Comparison of ENCODE assay signal across 20 cellular contexts in the genomic region with DNA sequence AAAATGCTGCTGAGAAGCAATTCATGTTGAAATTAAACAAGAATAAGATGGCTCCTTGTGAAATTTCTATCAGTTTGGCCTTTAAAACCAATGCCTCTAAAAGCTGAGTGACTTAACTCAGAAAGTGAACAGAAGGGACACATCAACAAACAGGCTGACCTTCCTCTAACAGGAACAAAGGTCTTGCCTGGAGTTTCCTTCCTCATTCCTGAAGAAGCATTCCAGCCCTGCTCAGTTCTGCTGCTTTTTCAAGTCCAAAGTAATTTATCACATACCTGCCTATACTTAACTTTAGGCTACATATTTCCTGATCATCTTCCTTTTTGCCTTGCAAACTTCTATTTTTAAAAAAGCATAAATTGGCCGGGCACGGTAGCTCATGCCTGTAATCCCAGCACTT. TPM values are rescaled to one million over a fixed set of nuclear protein-coding genes. Genes with fewer than 3 reads are reported as not detected.
DNase-seq lines count a peak whose midpoint lies in the region; ATAC-seq, FAIRE-seq and TF ChIP-seq lines count a peak whose summit lies in the region.
"Had no signal": no experiment of that assay in that cellular context is flagged by ENCODE, and none has a peak within 500 bp of the region (broad histone marks: within the 10 kb centered on the region; RNA-seq: fewer than 3 reads in every experiment).

No MANE protein-coding gene starts in this region.

- H3K27ac ChIP-seq in pancreas = peak overlapping the region in 2 of 4 donors; percentile 47 to 52
- H3K27ac ChIP-seq: C4-2B, HL-60, KMS-11, SK-N-MC had no signal

- intact Hi-C loops in Caco-2 (cut with micrococcal nuclease; ENCODE audit: unreplicated experiment) = loop anchor here (1.0 kb wide), 2 partner anchors 8 to 13 kb away; no protein-coding TSS in a partner anchor
- intact Hi-C loops in pancreas (cut with DNase I) = no loop called here

- no peak for FAIRE-seq in pancreas (lab: Jason Lieb, UNC)
- FAIRE-seq: GM18507 had no signal

- ATAC-seq in WTC11 (peak; percentile 30; the same call in 1 of the 2 replicates), pancreas (peak; percentile 52 to 82 (median 68)), GM21360 (IDR thresholded peaks at IDR 0.05; ENCODE audit: unreplicated experiment) (no peak), T-cell (replicated peaks in 1 of 4) (no peak)

- H3K4me1 Mint-ChIP-seq in Caco-2 (ENCODE audit: low read depth, unreplicated experiment) (peaks cover 23% of the 10 kb centered on the region), WTC11 (peaks cover 20% of the 10 kb centered on the region), T-cell (no peaks in the 10 kb centered on the region)

- H3K36me3 ChIP-seq in Caco-2 (ENCODE audit: control insufficient read depth, insufficient read depth, low read length) (no peaks in the 10 kb centered on the region), pancreas (no peaks in the 10 kb centered on the region)
- H3K36me3 ChIP-seq: MG63 had no signal

- H3K27me3 ChIP-seq in Caco-2 (replicated peaks; ENCODE audit: control insufficient read depth, insufficient read depth, low read length) (no peaks in the 10 kb centered on the region), pancreas (no peaks in the 10 kb centered on the region)
- H3K27me3 ChIP-seq: MG63 had no signal

- H3K9me3 Mint-ChIP-seq in Caco-2 (ENCODE audit: unreplicated experiment) = peaks cover 20% of the 10 kb centered on the region
- peaks cover 10% of the 10 kb centered on the region for H3K9me3 Mint-ChIP-seq in WTC11
- no peaks in the 10 kb centered on the region for H3K9me3 Mint-ChIP-seq in T-cell

- H3K4me3 Mint-ChIP-seq in Caco-2 (ENCODE audit: unreplicated experiment) (no peak overlapping the region), WTC11 (no peak overlapping the region), T-cell (no peak overlapping the region)

- H3K27ac Mint-ChIP-seq in Caco-2 (ENCODE audit: unreplicated experiment) = peak overlapping the region; percentile 20
- no peak overlapping the region for H3K27ac Mint-ChIP-seq in WTC11
- H3K27ac Mint-ChIP-seq in T-cell = no peak overlapping the region

- no peak overlapping the region for H3K4me3 ChIP-seq in Caco-2 (ENCODE audit: low read depth, low read length)
- H3K4me3 ChIP-seq in pancreas = no peak overlapping the region
- H3K4me3 ChIP-seq: MG63, SK-N-MC had no signal

- H3K4me1 ChIP-seq in Caco-2 (peaks cover 23% of the 10 kb centered on the region), pancreas (no peaks in the 10 kb centered on the region)

- H3K36me3 Mint-ChIP-seq in Caco-2 (ENCODE audit: insufficient read depth, unreplicated experiment) (peaks cover 12% of the 10 kb centered on the region), WTC11 (peaks cover 3% of the 10 kb centered on the region), T-cell (peaks cover 4% of the 10 kb centered on the region)

- no peak for TF ChIP-seq CTCF in Caco-2 (IDR thresholded peaks at IDR 0.05; ENCODE audit: insufficient read depth in 1 of 2, low read depth in 1 of 2, low read length in 1 of 2, severe bottlenecking in 1 of 2, unreplicated experiment in 1 of 2)
- TF ChIP-seq CTCF in WTC11 (IDR thresholded peaks at IDR 0.05) = no peak
- TF ChIP-seq CTCF in pancreas (IDR thresholded peaks at IDR 0.05) = no peak

- peaks cover 6% of the 10 kb centered on the region; the same call in 1 of the 2 replicates for H3K9me3 ChIP-seq in Caco-2
- no peaks in the 10 kb centered on the region for H3K9me3 ChIP-seq in pancreas
- H3K9me3 ChIP-seq: MG63 had no signal

- CTCF ChIA-PET in Caco-2 (lab: Charles Lee) = interaction anchor here (1.0 to 1.9 kb wide), 2 partner anchors 12 to 13 kb away, joined by 3 to 13 read pairs; a partner anchor contains a TSS
- CTCF ChIA-PET in WTC11 (lab: Charles Lee) = interaction anchor here (0.9 to 1.6 kb wide), 3 partner anchors 12 to 753 kb away, joined by 3 to 6 read pairs (median 4); no protein-coding TSS in a partner anchor
- CTCF ChIA-PET in T-cell (lab: Charles Lee) = no interaction called here

- H3K27me3 Mint-ChIP-seq in Caco-2 (ENCODE audit: insufficient read depth, unreplicated experiment) (no peaks in the 10 kb centered on the region), WTC11 (ENCODE audit: low read depth) (no peaks in the 10 kb centered on the region), T-cell (peaks cover 4 to 6% of the 10 kb centered on the region in 2 donors)

- POLR2A ChIA-PET in Caco-2 (lab: Charles Lee) = interaction anchor here (1.1 kb wide), 1 partner anchor 14 kb away, joined by 5 read pairs; no protein-coding TSS in a partner anchor
- POLR2A ChIA-PET in WTC11 (lab: Charles Lee) = interaction anchor here (0.6 to 0.7 kb wide), 2 partner anchors 141 to 387 kb away, joined by 4 read pairs; no protein-coding TSS in a partner anchor
- POLR2A ChIA-PET in T-cell (lab: Charles Lee) = interaction anchor here in 1 of 2 donors (0.6 kb wide), 1 partner anchor 874 kb away, joined by 11 read pairs; no protein-coding TSS in a partner anchor

- peak; percentile 58 to 68 for DNase-seq in Caco-2
- DNase-seq in WTC11 (ENCODE audit: low spot score) = no peak
- DNase-seq in left kidney (ENCODE audit: low read depth, low spot score) = peak; percentile 18
- DNase-seq in pancreas = no peak
- no peak for DNase-seq in NCI-H226
- no peak for DNase-seq in T-cell
- no peak for DNase-seq in RPMI8226
- DNase-seq: COR-L47, DMS53, HCEC 1CT, MG63, NCI-H1092 treated with DMSO at 0.1 percent for 48 hours, NCI-H1694, NCI-H69 had no signal

- WGBS in pancreas, 2 donors = 40 to 56% methylated on average over 2 of the region's 2 CpGs

- BruUV-seq in Caco-2 (replicated peaks; lab: Mats Ljungman, UMichigan) = no TSS peak

TF ChIP-seq in WTC11, 78 proteins besides CTCF, POLR2A, EP300 and RAD21:
- TF ChIP-seq JUN (CRISPR knock-in tag; IDR thresholded peaks at IDR 0.05) (no peak), TP53 (CRISPR knock-in tag; IDR thresholded peaks at IDR 0.05) (no peak), ZNF423 (CRISPR knock-in tag; IDR thresholded peaks at IDR 0.05) (no peak)
- TF ChIP-seq, protein P1, sequence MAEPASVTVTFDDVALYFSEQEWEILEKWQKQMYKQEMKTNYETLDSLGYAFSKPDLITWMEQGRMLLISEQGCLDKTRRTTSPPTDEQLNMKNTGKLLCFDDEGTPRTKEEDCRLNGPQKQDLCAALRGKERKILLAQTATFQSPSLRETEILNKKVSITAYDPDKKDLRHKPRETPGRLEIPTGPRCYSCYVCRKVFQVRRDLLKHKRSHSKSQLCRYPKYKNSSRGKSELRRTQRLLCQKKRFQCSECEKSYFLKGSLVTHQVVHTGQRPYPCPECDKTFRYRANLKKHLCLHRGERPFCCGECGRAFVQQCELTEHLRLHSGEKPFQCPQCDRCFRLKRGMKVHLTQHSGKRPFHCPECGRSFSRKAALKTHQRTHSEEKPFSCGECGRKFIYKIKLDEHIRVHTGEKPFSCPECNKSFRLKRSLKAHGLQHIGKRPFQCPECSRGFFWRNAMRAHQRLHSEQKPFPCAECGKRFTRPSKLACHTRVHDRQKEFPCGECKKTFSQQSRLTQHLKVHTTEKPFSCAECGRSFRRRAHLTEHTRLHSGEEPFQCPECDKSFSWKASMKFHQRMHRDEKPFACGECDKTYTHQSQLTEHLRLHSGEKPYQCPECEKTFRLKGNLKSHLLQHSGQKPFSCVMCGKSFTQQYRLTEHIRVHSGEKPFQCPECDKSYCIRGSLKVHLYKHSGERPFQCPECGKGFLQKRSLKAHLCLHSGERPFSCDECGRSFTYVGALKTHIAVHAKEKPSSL (CRISPR knock-in tag; conservative IDR thresholded peaks at IDR 0.05) = no peak
- TF ChIP-seq, protein P2, sequence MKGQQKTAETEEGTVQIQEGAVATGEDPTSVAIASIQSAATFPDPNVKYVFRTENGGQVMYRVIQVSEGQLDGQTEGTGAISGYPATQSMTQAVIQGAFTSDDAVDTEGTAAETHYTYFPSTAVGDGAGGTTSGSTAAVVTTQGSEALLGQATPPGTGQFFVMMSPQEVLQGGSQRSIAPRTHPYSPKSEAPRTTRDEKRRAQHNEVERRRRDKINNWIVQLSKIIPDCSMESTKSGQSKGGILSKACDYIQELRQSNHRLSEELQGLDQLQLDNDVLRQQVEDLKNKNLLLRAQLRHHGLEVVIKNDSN (CRISPR knock-in tag; IDR thresholded peaks at IDR 0.05) = no peak
TF ChIP-seq in WTC11: peak in this region for 0.

RNA-seq across cellular contexts. Expression of a gene that starts 14.1 kb away (rescaled TPM):
- total RNA-seq in Caco-2 (2022) = 49.4 and 52.8 TPM in 2 replicates
- total RNA-seq in WTC11 (2021) = 37.6 to 43.4 TPM (median 39.2 TPM) in 3 replicates
- 10 to 100 TPM in 5 of 6 donors, 1 to 10 TPM in 1; 8.2 to 15.5 (median 11.9) TPM for total RNA-seq in pancreas
- polyA plus RNA-seq in pancreas = 10 to 100 TPM in 1 of 2 donors, 1 to 10 TPM in 1; 9.8 to 16.0 TPM
- 10 to 100 TPM; 13.6 to 20.1 (median 14.9) TPM for total RNA-seq in T-cell

RNA-seq across cellular contexts. Expression of a gene that starts 14.1 kb away (rescaled TPM):
- total RNA-seq in Caco-2 (2022) (54.8 and 58.3 TPM in 2 replicates), WTC11 (2021) (35.2 to 38.6 TPM (median 35.2 TPM) in 3 replicates), pancreas (1 to 10 TPM in 5 of 6 donors, under 1 TPM in 1; 0.69 to 2.8 (median 2.2) TPM), T-cell (1 to 10 TPM; 4.8 to 8.4 (median 6.4) TPM)
- polyA plus RNA-seq in pancreas = 1 to 10 TPM; 1.4 to 1.7 TPM

Comparison
In these comparisons a context has a peak if more than half of its experiments do, and no peak if none do; other contexts are left out.
1. DNase-seq: peak in Caco-2 (2 of 2) and left kidney (single experiment); none in WTC11 (single experiment), pancreas (0 of 6), NCI-H226 (single experiment), T-cell (0 of 34) and RPMI8226 (single experiment).
2. ATAC-seq: peak in WTC11 (single experiment) and pancreas (4 of 4); none in GM21360 (single experiment) and T-cell (0 of 4).
3. CTCF ChIA-PET loops: an anchor here in Caco-2 (1.0 to 1.9 kb wide) and WTC11 (0.9 to 1.6 kb wide); none called in T-cell.